ENCODE assay signal across 14 cellular contexts in genomic region chr2:224042191-224042696, GRCh38. TPM values are rescaled to one million over a fixed set of nuclear protein-coding genes. Genes with fewer than 3 reads are reported as not detected.
A peak's percentile ranks its signal among the peaks of the same experiment; 100 is the strongest.
DNase-seq lines count a peak whose midpoint lies in the region; ATAC-seq and TF ChIP-seq lines count a peak whose summit lies in the region.
"Had no signal": no experiment of that assay in that cellular context is flagged by ENCODE, and none has a peak within 500 bp of the region (broad histone marks: within the 10 kb centered on the region; RNA-seq: fewer than 3 reads in every experiment).

No MANE protein-coding gene starts in this region.

- H3K27ac Mint-ChIP-seq in nephron (peak overlapping the region in 2 of 3 experiments; percentile 48 to 52), endothelial cell (ENCODE audit: unreplicated experiment) (no peak overlapping the region)

- H3K27me3 ChIP-seq in dorsolateral prefrontal cortex (peaks cover 0 to 12% (median 0%) of the 10 kb centered on the region in 45 donors), MG63 (no peaks in the 10 kb centered on the region), sigmoid colon (peaks cover 4 to 45% (median 28%) of the 10 kb centered on the region in 3 donors)

- peaks cover 2% of the 10 kb centered on the region for H3K9me3 Mint-ChIP-seq in nephron
- H3K9me3 Mint-ChIP-seq in endothelial cell (ENCODE audit: unreplicated experiment): no peaks in the 10 kb centered on the region

- H3K9me3 ChIP-seq in MG63 (no peaks in the 10 kb centered on the region), sigmoid colon (no peaks in the 10 kb centered on the region)
- H3K9me3 ChIP-seq: BLaER1 treated with 17β-estradiol and CSF1 and Interleukin-3, amounts not matched to agents 10 nM and 100 nM; psoas muscle had no signal

- ATAC-seq in GM19023 (IDR thresholded peaks at IDR 0.05; ENCODE audit: unreplicated experiment): no peak
- ATAC-seq: psoas muscle had no signal

- TF ChIP-seq CTCF in dorsolateral prefrontal cortex (IDR thresholded peaks at IDR 0.05 in 54 of 56, conservative IDR thresholded peaks at IDR 0.05 in 2 of 56; ENCODE audit: low read depth in 1 of 56, partially characterized antibody in 56 of 56) (peak in 1 of 56 donors; percentile 13), nephron (IDR thresholded peaks at IDR 0.05; ENCODE audit: unreplicated experiment in 3 of 3) (no peak), endothelial cell (IDR thresholded peaks at IDR 0.05; ENCODE audit: unreplicated experiment) (no peak), sigmoid colon (IDR thresholded peaks at IDR 0.05) (no peak)

- peak; percentile 47 for DNase-seq in DMS153 treated with DMSO at 0.1 percent for 48 hours (lab: John Stamatoyannopoulos, UW; ENCODE audit: unreplicated experiment)
- DNase-seq in NCI-H345 (lab: John Stamatoyannopoulos, UW): peak; percentile 59
- DNase-seq in dorsolateral prefrontal cortex: no peak
- no peak for DNase-seq in endothelial cell (ENCODE audit: low spot score)
- DNase-seq in MG63: no peak
- no peak for DNase-seq in sigmoid colon
- DNase-seq: EL; kidney; NCI-H82; psoas muscle; stimulated activated CD4-positive, alpha-beta T cell treated with anti-CD3 and anti-CD28 coated beads, Interleukin-2, amount 100 ng/mL, for 24 hours had no signal

- no peak for TF ChIP-seq EP300 in sigmoid colon (IDR thresholded peaks at IDR 0.05)

- H3K36me3 Mint-ChIP-seq in nephron (ENCODE audit: low read depth): no peaks in the 10 kb centered on the region
- no peaks in the 10 kb centered on the region for H3K36me3 Mint-ChIP-seq in endothelial cell (ENCODE audit: low read depth, unreplicated experiment)

- H3K4me3 ChIP-seq in dorsolateral prefrontal cortex: peak overlapping the region in 19 of 59 donors; percentile 3 to 52 (median 18)
- H3K4me3 ChIP-seq in MG63: no peak overlapping the region
- H3K4me3 ChIP-seq in sigmoid colon: no peak overlapping the region
- H3K4me3 ChIP-seq: BLaER1 treated with 17β-estradiol and CSF1 and Interleukin-3, amounts not matched to agents 10 nM and 100 nM; psoas muscle had no signal

- 47 to 64% methylated on average over 6 of the region's 6 CpGs for WGBS in sigmoid colon, 2 donors

- peaks cover 0 to 20% (median 16%) of the 10 kb centered on the region in 4 donors for H3K4me1 ChIP-seq in sigmoid colon

- H3K27ac ChIP-seq in dorsolateral prefrontal cortex: peak overlapping the region in 57 of 59 donors; percentile 3 to 90 (median 76)
- H3K27ac ChIP-seq in sigmoid colon: no peak overlapping the region
- H3K27ac ChIP-seq: BLaER1 treated with 17β-estradiol and CSF1 and Interleukin-3, amounts not matched to agents 10 nM and 100 nM; psoas muscle had no signal

- H3K36me3 ChIP-seq in MG63 (no peaks in the 10 kb centered on the region), sigmoid colon (no peaks in the 10 kb centered on the region)
- H3K36me3 ChIP-seq: BLaER1 treated with 17β-estradiol and CSF1 and Interleukin-3, amounts not matched to agents 10 nM and 100 nM had no signal

- no peak for TF ChIP-seq POLR2A in sigmoid colon (IDR thresholded peaks at IDR 0.05)

- H3K4me3 Mint-ChIP-seq in nephron (peak overlapping the region in 2 of 3 experiments; percentile 56 to 64), endothelial cell (ENCODE audit: unreplicated experiment) (no peak overlapping the region)

- H3K4me1 Mint-ChIP-seq in nephron (peaks cover 24% of the 10 kb centered on the region), endothelial cell (ENCODE audit: unreplicated experiment) (peaks cover 8% of the 10 kb centered on the region)

- intact Hi-C loops in dorsolateral prefrontal cortex (cut with DNase I) (loop anchor here in 1 of 2 donors (5.0 kb wide), 1 partner anchor 100 kb away; no protein-coding TSS in a partner anchor), sigmoid colon (cut with DNase I) (no loop called here)

- H3K27me3 Mint-ChIP-seq in nephron (ENCODE audit: low read depth) (peaks cover 34% of the 10 kb centered on the region), endothelial cell (ENCODE audit: unreplicated experiment) (peaks cover 10% of the 10 kb centered on the region)

RNA-seq across cellular contexts. Expression of gene SERPINE2, which starts 3.2 kb away (rescaled TPM):
- total RNA-seq in dorsolateral prefrontal cortex (100 to 1,000 TPM in 92 of 120 experiments, 10 to 100 TPM in 28; 66.5 to 251 (median 114) TPM), endothelial cell (ENCODE audit: unreplicated experiment) (40.4 TPM), sigmoid colon (10 to 100 TPM in 2 of 4 donors, 1 to 10 TPM in 2; 6.9 to 31.9 (median 9.6) TPM)
- total RNA-seq in MG63 (2014; rRNA removed; shearing (Covaris generic); ENCODE audit: low replicate concordance): 66.8 and 78.2 TPM in 2 replicates
- 10 to 100 TPM in 1 of 3 donors, 1 to 10 TPM in 2; 3.6 to 15.0 (median 7.2) TPM for polyA plus RNA-seq in sigmoid colon

Comparison
In these comparisons a context has a peak if more than half of its experiments do, and no peak if none do; other contexts are left out.
1. DNase-seq: peak in DMS153 treated with DMSO at 0.1 percent for 48 hours (single experiment) and NCI-H345 (single experiment); none in dorsolateral prefrontal cortex (0 of 10), endothelial cell (single experiment), MG63 (single experiment) and sigmoid colon (single experiment).
2. H3K27ac ChIP-seq: peak in dorsolateral prefrontal cortex (57 of 59); none in sigmoid colon (0 of 4).